In genomic region chr19:41397086-41398041, GRCh38 we compare ENCODE assay signal across 8 cellular contexts. TPM values are rescaled to one million over a fixed set of nuclear protein-coding genes. Genes with fewer than 3 reads are reported as not detected.
DNase-seq lines count a peak whose midpoint lies in the region; ATAC-seq, FAIRE-seq and TF ChIP-seq lines count a peak whose summit lies in the region.

BCKDHA (plus strand) TSS chr19:41397818; CDS start chr19:41397828, 10 bp downstream.
EXOSC5 (minus strand) TSS chr19:41397359; CDS start chr19:41397328, 31 bp downstream.

- peak within 1 kb of the TSS; percentile 96 for H3K9ac ChIP-seq in iPS-20b (ENCODE audit: low read depth, low read length)

- peaks cover 2% of the 10 kb centered on the region; the same call in 1 of the 2 replicates for H3K4me1 ChIP-seq in iPS-20b (ENCODE audit: insufficient read depth, low read length)

- POLR2A ChIA-PET in AG04449 (lab: Yijun Ruan, JAX) = interaction anchor here (0.5 kb wide), 1 partner anchor 29 kb away, joined by 7 read pairs; no protein-coding TSS in a partner anchor

- H3K4me3 ChIP-seq in AG04449 (ENCODE audit: low read depth, low read length) (peak within 1 kb of the TSS; percentile 92), WI38 (ENCODE audit: low read depth, low read length) (peak within 1 kb of the TSS; percentile 100), bronchial epithelial cell (ENCODE audit: low read depth, low read length) (peak within 1 kb of the TSS; percentile 88), iPS-20b (ENCODE audit: low read length) (peak within 1 kb of the TSS; percentile 94), skin epidermis (peak within 1 kb of the TSS; percentile 68 to 97 (median 87))

- H3K27me3 ChIP-seq in bronchial epithelial cell (ENCODE audit: control insufficient read depth, insufficient read depth, low read length) (no peaks in the 10 kb centered on the region), iPS-20b (ENCODE audit: insufficient read depth, low read length) (no peaks in the 10 kb centered on the region)

- no peaks in the 10 kb centered on the region for H3K9me3 ChIP-seq in iPS-20b (ENCODE audit: insufficient read depth, low read depth, low read length)

- DNase-seq in AG04449 (ENCODE audit: low read depth, low spot score) = peak; percentile 97
- DNase-seq in NCI-H2227 treated with DMSO at 0.1 percent for 48 hours (lab: John Stamatoyannopoulos, UW) = peak; percentile 100
- DNase-seq in bronchial epithelial cell (ENCODE audit: low read depth) = peak; percentile 99

- peak within 1 kb of the TSS; percentile 98 for H3K27ac ChIP-seq in iPS-20b (ENCODE audit: low read length)
- peak within 1 kb of the TSS; percentile 63 to 98 (median 91) for H3K27ac ChIP-seq in skin epidermis

- peak; percentile 87 for ATAC-seq in GM18907 (IDR thresholded peaks at IDR 0.05; ENCODE audit: unreplicated experiment)
- ATAC-seq in HG03159 (IDR thresholded peaks at IDR 0.05; ENCODE audit: unreplicated experiment) = peak; percentile 86

- TF ChIP-seq CTCF in AG04449 (IDR thresholded peaks at IDR 0.05; ENCODE audit: insufficient read depth, low read length, missing control alignments) (no peak), WI38 (IDR thresholded peaks at IDR 0.05; ENCODE audit: low read depth, low read length) (no peak), bronchial epithelial cell (IDR thresholded peaks at IDR 0.05; ENCODE audit: insufficient read depth, low read length, severe bottlenecking) (no peak)

- CTCF ChIA-PET in AG04449 (lab: Yijun Ruan, JAX) = interaction anchor here (1.5 kb wide), 1 partner anchor 76 kb away, joined by 3 read pairs; no protein-coding TSS in a partner anchor

- no peaks in the 10 kb centered on the region for H3K36me3 ChIP-seq in bronchial epithelial cell (ENCODE audit: control insufficient read depth, insufficient read depth, low read length)
- no peaks in the 10 kb centered on the region for H3K36me3 ChIP-seq in iPS-20b (ENCODE audit: insufficient read depth, low read depth, low read length)

- peak; percentile 82 for FAIRE-seq in bronchial epithelial cell (lab: Jason Lieb, UNC)

RNA-seq across cellular contexts. Expression of gene BCKDHA, which starts in this region (rescaled TPM):
- total RNA-seq in bronchial epithelial cell = 39.6 and 41.6 TPM in 2 replicates

RNA-seq across cellular contexts. Expression of gene EXOSC5, which starts in this region (rescaled TPM):
- total RNA-seq in bronchial epithelial cell = 13.7 and 58.4 TPM in 2 replicates

Comparison
In these comparisons a context has a peak if more than half of its experiments do, and no peak if none do; other contexts are left out.
1. Peak in every context shown above with its lines: DNase-seq, ATAC-seq, H3K4me3 ChIP-seq and H3K27ac ChIP-seq.